In the genomic region with DNA sequence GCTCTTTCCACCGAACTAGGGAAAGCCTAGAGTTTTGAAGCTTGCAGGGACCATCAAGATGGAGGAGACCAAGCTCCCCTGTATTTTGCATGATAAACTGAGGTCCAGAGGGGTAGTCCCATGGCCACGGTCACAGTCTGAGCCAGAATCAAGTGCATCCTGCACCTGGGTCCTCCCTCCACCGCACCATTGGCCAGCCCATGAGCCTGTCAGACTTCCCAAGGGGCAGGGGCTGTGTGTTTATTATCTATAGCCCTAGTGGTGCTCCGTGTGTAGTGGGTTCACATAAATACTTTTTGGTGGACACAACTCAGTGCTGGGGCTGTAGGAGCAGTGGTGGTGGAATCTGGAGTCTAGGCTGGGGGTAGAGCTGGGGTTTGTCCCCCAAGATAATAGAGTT, we compare ENCODE assay signal across 18 cellular contexts. TPM values are rescaled to one million over a fixed set of nuclear protein-coding genes. Genes with fewer than 3 reads are reported as not detected.
DNase-seq lines count a peak whose midpoint lies in the region; ATAC-seq and TF ChIP-seq lines count a peak whose summit lies in the region.
"Had no signal": no experiment of that assay in that cellular context is flagged by ENCODE, and none has a peak within 500 bp of the region (broad histone marks: within the 10 kb centered on the region; RNA-seq: fewer than 3 reads in every experiment).

No MANE protein-coding gene starts in this region.

- H2AFZ ChIP-seq in Loucy (ENCODE audit: low read length): no peak overlapping the region; the same call in 1 of the 2 replicates

- H3K9me3 Mint-ChIP-seq in endodermal cell (no peaks in the 10 kb centered on the region), type B pancreatic cell (no peaks in the 10 kb centered on the region)
- H3K9me3 Mint-ChIP-seq: CD4-positive, CD25-positive, alpha-beta regulatory T cell; HFFc6 had no signal

- ATAC-seq in left cardiac atrium (no peak), right cardiac atrium (no peak), T-helper 17 cell (no peak)

- H3K36me3 ChIP-seq in Loucy (ENCODE audit: insufficient read depth, low read length): no peaks in the 10 kb centered on the region
- H3K36me3 ChIP-seq in endodermal cell (ENCODE audit: control insufficient read depth, insufficient read depth, low read length): no peaks in the 10 kb centered on the region
- H3K36me3 ChIP-seq: BLaER1 treated with 17β-estradiol and CSF1 and Interleukin-3, amounts not matched to agents 10 nM and 100 nM; HAP-1 had no signal

- H3K36me3 Mint-ChIP-seq in endodermal cell (ENCODE audit: low read depth) (no peaks in the 10 kb centered on the region), type B pancreatic cell (no peaks in the 10 kb centered on the region), T-helper 17 cell (ENCODE audit: low read depth) (no peaks in the 10 kb centered on the region)
- H3K36me3 Mint-ChIP-seq: CD4-positive, CD25-positive, alpha-beta regulatory T cell had no signal

- peak overlapping the region; percentile 41 for H3K4me2 ChIP-seq in Loucy (ENCODE audit: low read depth, low read length, poor library complexity, severe bottlenecking)

- H3K27ac Mint-ChIP-seq in endodermal cell: no peak overlapping the region
- peak overlapping the region; percentile 47 for H3K27ac Mint-ChIP-seq in type B pancreatic cell
- H3K27ac Mint-ChIP-seq in T-helper 17 cell: no peak overlapping the region
- H3K27ac Mint-ChIP-seq: HFFc6 had no signal

- peaks cover 6% of the 10 kb centered on the region; the same call in 1 of the 2 replicates for H3F3A ChIP-seq in Loucy (ENCODE audit: low read depth)

- H3K4me1 ChIP-seq in right cardiac atrium (ENCODE audit: control insufficient read depth, insufficient read depth, low read length) (no peaks in the 10 kb centered on the region), Loucy (ENCODE audit: insufficient read depth, low read length, poor library complexity, severe bottlenecking) (peaks cover 38% of the 10 kb centered on the region), endodermal cell (ENCODE audit: control insufficient read depth, insufficient read depth, low read length) (peaks cover 4% of the 10 kb centered on the region)
- H3K4me1 ChIP-seq: HAP-1 had no signal

- H4K20me1 ChIP-seq in Loucy (ENCODE audit: insufficient read depth, low read length, poor library complexity, severe bottlenecking): no peaks in the 10 kb centered on the region
- H4K20me1 ChIP-seq: BLaER1 treated with 17β-estradiol and CSF1 and Interleukin-3, amounts not matched to agents 10 nM and 100 nM had no signal

- peaks cover under 1% of the 10 kb centered on the region for H3K27me3 Mint-ChIP-seq in endodermal cell (ENCODE audit: insufficient read depth)
- peaks cover 3% of the 10 kb centered on the region for H3K27me3 Mint-ChIP-seq in type B pancreatic cell
- no peaks in the 10 kb centered on the region for H3K27me3 Mint-ChIP-seq in T-helper 17 cell

- H3K79me2 ChIP-seq in Loucy (ENCODE audit: insufficient read depth, low read length): no peaks in the 10 kb centered on the region

- no peak overlapping the region for H3K27ac ChIP-seq in right cardiac atrium (ENCODE audit: low read length)
- H3K27ac ChIP-seq in endodermal cell (ENCODE audit: low read depth, low read length): no peak overlapping the region

- peak overlapping the region; percentile 5 for H3K9ac ChIP-seq in Loucy (ENCODE audit: low read depth, low read length, poor library complexity, severe bottlenecking)
- no peak overlapping the region for H3K9ac ChIP-seq in endodermal cell (ENCODE audit: extremely low read depth, low read length, poor library complexity, severe bottlenecking)
- H3K9ac ChIP-seq: BLaER1 treated with 17β-estradiol and CSF1 and Interleukin-3, amounts not matched to agents 10 nM and 100 nM had no signal

- H3K9me3 ChIP-seq in right cardiac atrium (ENCODE audit: control insufficient read depth, low read length) (no peaks in the 10 kb centered on the region), Loucy (ENCODE audit: insufficient read depth, low read depth, low read length) (no peaks in the 10 kb centered on the region), endodermal cell (ENCODE audit: control insufficient read depth, low read length) (no peaks in the 10 kb centered on the region), T-helper 17 cell (ENCODE audit: control insufficient read depth, low read length, poor library complexity, severe bottlenecking) (no peaks in the 10 kb centered on the region)
- H3K9me3 ChIP-seq: BLaER1 treated with 17β-estradiol and CSF1 and Interleukin-3, amounts not matched to agents 10 nM and 100 nM; HAP-1 had no signal

- TF ChIP-seq CTCF in Loucy (conservative IDR thresholded peaks at IDR 0.05; ENCODE audit: low read length) (no peak), endodermal cell (conservative IDR thresholded peaks at IDR 0.05) (no peak), type B pancreatic cell (conservative IDR thresholded peaks at IDR 0.05) (no peak)

- H3K4me3 ChIP-seq in right cardiac atrium (ENCODE audit: low read length): no peak overlapping the region
- no peak overlapping the region for H3K4me3 ChIP-seq in Loucy (ENCODE audit: low read length, poor library complexity, severe bottlenecking)
- no peak overlapping the region for H3K4me3 ChIP-seq in endodermal cell (ENCODE audit: low read length)
- H3K4me3 ChIP-seq: BLaER1 treated with 17β-estradiol and CSF1 and Interleukin-3, amounts not matched to agents 10 nM and 100 nM; HAP-1 had no signal

- H3K4me1 Mint-ChIP-seq in endodermal cell (peaks cover 8% of the 10 kb centered on the region), type B pancreatic cell (ENCODE audit: unreplicated experiment) (peaks cover 11% of the 10 kb centered on the region), T-helper 17 cell (peaks cover 23% of the 10 kb centered on the region)

- H3K27me3 ChIP-seq in right cardiac atrium (ENCODE audit: control insufficient read depth, insufficient read depth) (no peaks in the 10 kb centered on the region), Loucy (ENCODE audit: insufficient read depth, low read length, poor library complexity, severe bottlenecking) (no peaks in the 10 kb centered on the region), endodermal cell (ENCODE audit: control insufficient read depth, insufficient read depth, low read length, poor library complexity, severe bottlenecking) (no peaks in the 10 kb centered on the region)
- H3K27me3 ChIP-seq: BLaER1 treated with 17β-estradiol and CSF1 and Interleukin-3, amounts not matched to agents 10 nM and 100 nM had no signal

- DNase-seq in left cardiac atrium (peak; percentile 10), right cardiac atrium (no peak), endodermal cell (peak; percentile 56), type B pancreatic cell (ENCODE audit: extremely low spot score, unreplicated experiment) (no peak), iPS-NIHi7 (ENCODE audit: extremely low spot score) (no peak), T-helper 17 cell (no peak), GDM1 (lab: John Stamatoyannopoulos, UW) (no peak)
- DNase-seq: ACHN; Calu3; CD4-positive, CD25-positive, alpha-beta regulatory T cell; DMS79; GOT3; HFFc6 had no signal

- H3K4me3 Mint-ChIP-seq in endodermal cell (no peak overlapping the region), type B pancreatic cell (no peak overlapping the region), T-helper 17 cell (no peak overlapping the region)
- H3K4me3 Mint-ChIP-seq: HFFc6 had no signal

- 79% methylated on average over 4 of the region's 4 CpGs for WGBS in right cardiac atrium
- 79 to 100% methylated on average over 2 to 4 of the region's 4 CpGs for WGBS in endodermal cell (ENCODE audit: insufficient coverage in 1 of 2, insufficient read length in 1 of 2), 2 experiments

- intact Hi-C loops in left cardiac atrium (cut with DNase I): no loop called here
- intact Hi-C loops in right cardiac atrium (cut with DNase I): no loop called here

- no peaks in the 10 kb centered on the region for H3K9me2 ChIP-seq in Loucy (replicated peaks; ENCODE audit: low read depth, low read length)

RNA-seq across cellular contexts. Expression of a gene that starts 3.6 kb away (rescaled TPM):
- total RNA-seq in left cardiac atrium: not detected
- total RNA-seq in right cardiac atrium: not detected
- not detected for polyA plus RNA-seq in right cardiac atrium
- total RNA-seq in endodermal cell: not detected
- polyA plus RNA-seq in endodermal cell (2013, experiment 1 of 2): not detected
- not detected for polyA plus RNA-seq in endodermal cell (2013, experiment 2 of 2)
- 3.3 and 20.3 TPM in 2 replicates for total RNA-seq in type B pancreatic cell (ENCODE audit: low replicate concordance)
- total RNA-seq in T-helper 17 cell: not detected
- total RNA-seq: Calu3; CD4-positive, CD25-positive, alpha-beta regulatory T cell; G401 had no signal
- polyA plus RNA-seq: CD4-positive, CD25-positive, alpha-beta regulatory T cell had no signal

RNA-seq across cellular contexts. Expression of a gene that starts 16.7 kb away (rescaled TPM):
- not detected for total RNA-seq in left cardiac atrium
- total RNA-seq in right cardiac atrium: not detected
- polyA plus RNA-seq in right cardiac atrium: not detected
- total RNA-seq in endodermal cell: not detected
- not detected for polyA plus RNA-seq in endodermal cell (2013, experiment 1 of 2)
- 0.08 TPM for polyA plus RNA-seq in endodermal cell (2013, experiment 2 of 2)
- total RNA-seq in type B pancreatic cell (ENCODE audit: low replicate concordance): 0.17 TPM in 1 of 2 replicates, not detected in the other
- not detected for total RNA-seq in T-helper 17 cell
- total RNA-seq: A172; Calu3; CD4-positive, CD25-positive, alpha-beta regulatory T cell; G401; HFFc6 had no signal
- polyA plus RNA-seq: CD4-positive, CD25-positive, alpha-beta regulatory T cell had no signal

RNA-seq across cellular contexts. Expression of a gene that starts 18.1 kb away (rescaled TPM):
- total RNA-seq in left cardiac atrium: under 1 TPM; 0.12 to 0.39 TPM
- under 1 TPM; 0.11 to 0.20 (median 0.14) TPM for total RNA-seq in right cardiac atrium
- 0.16 TPM for polyA plus RNA-seq in right cardiac atrium
- total RNA-seq in endodermal cell: under 1 TPM; 0.37 to 0.38 TPM
- polyA plus RNA-seq in endodermal cell (2013, experiment 1 of 2): 1.6 TPM
- polyA plus RNA-seq in endodermal cell (2013, experiment 2 of 2): 1.2 TPM
- total RNA-seq in type B pancreatic cell (ENCODE audit: low replicate concordance): 38.3 and 102 TPM in 2 replicates
- 1 to 10 TPM in 1 of 2 donors, under 1 TPM in 1; 0.50 to 1.1 TPM for total RNA-seq in T-helper 17 cell
- total RNA-seq: A172, Calu3 had no signal

RNA-seq across cellular contexts. Expression of a gene that starts 23.3 kb away (rescaled TPM):
- 10 to 100 TPM; 25.6 to 30.8 TPM for total RNA-seq in left cardiac atrium
- total RNA-seq in right cardiac atrium: 10 to 100 TPM; 24.6 to 31.9 (median 30.3) TPM
- 22.1 TPM for polyA plus RNA-seq in right cardiac atrium
- total RNA-seq in endodermal cell: 1 to 10 TPM; 1.0 to 3.1 TPM
- polyA plus RNA-seq in endodermal cell (2013, experiment 1 of 2): 2.2 TPM
- 2.5 TPM for polyA plus RNA-seq in endodermal cell (2013, experiment 2 of 2)
- total RNA-seq in type B pancreatic cell (ENCODE audit: low replicate concordance): 3.5 and 27.8 TPM in 2 replicates
- 10 to 100 TPM; 15.5 to 23.6 TPM for total RNA-seq in T-helper 17 cell

Comparison
In these comparisons a context has a peak if more than half of its experiments do, and no peak if none do; other contexts are left out.
1. DNase-seq: peak in left cardiac atrium (single experiment) and endodermal cell (single experiment); none in right cardiac atrium (0 of 3), type B pancreatic cell (single experiment), iPS-NIHi7 (single experiment), T-helper 17 cell (0 of 3) and GDM1 (single experiment).
2. RNA of a gene that starts 18.1 kb away (total RNA-seq): 38.3 to 102 TPM in type B pancreatic cell; 0.50 to 1.1 TPM in T-helper 17 cell, 0.12 to 0.39 TPM in left cardiac atrium, 0.37 to 0.38 TPM in endodermal cell and 0.11 to 0.20 TPM in right cardiac atrium; every median in the first group is over 10 times any median in the second.